In genomic region chr16:86701286-86701975, GRCh38 we compare ENCODE assay signal across 8 cellular contexts.
"Had no signal": no experiment of that assay in that cellular context is flagged by ENCODE, and none has a peak within 500 bp of the region (broad histone marks: within the 10 kb centered on the region; RNA-seq: fewer than 3 reads in every experiment).

No MANE protein-coding gene starts in this region.

- H3K9me3 Mint-ChIP-seq: IgD-negative memory B cell had no signal

- H3K4me3 Mint-ChIP-seq: H9, IgD-negative memory B cell had no signal

- H3K4me1 Mint-ChIP-seq: IgD-negative memory B cell had no signal

- H3K36me3 Mint-ChIP-seq: IgD-negative memory B cell had no signal

- H3K27ac Mint-ChIP-seq: IgD-negative memory B cell had no signal

- ATAC-seq: HepG2 had no signal

- H3K4me2 ChIP-seq: KMS-11 had no signal

- DNase-seq: GM23248, H9, HCEC 1CT, KBM-7 had no signal

- H3K4me3 ChIP-seq: GM23248 had no signal

- H2AFZ ChIP-seq: GM23248 had no signal

- H3K27ac ChIP-seq: GM23248, HL-60, KMS-11 had no signal
